Comparison of ENCODE assay signal across 11 cellular contexts in genomic region chr17:10843806-10844205, GRCh38. TPM values are rescaled to one million over a fixed set of nuclear protein-coding genes. Genes with fewer than 3 reads are reported as not detected.
DNase-seq lines count a peak whose midpoint lies in the region; ATAC-seq, FAIRE-seq and TF ChIP-seq lines count a peak whose summit lies in the region.
"Had no signal": no experiment of that assay in that cellular context is flagged by ENCODE, and none has a peak within 500 bp of the region (broad histone marks: within the 10 kb centered on the region; RNA-seq: fewer than 3 reads in every experiment).

No MANE protein-coding gene starts in this region.

- H3K27ac ChIP-seq in VCaP = peak overlapping the region; percentile 51
- H3K27ac ChIP-seq in small intestine (ENCODE audit: low read depth in 1 of 2, low read length in 1 of 2) = peak overlapping the region; percentile 81 to 91
- H3K27ac ChIP-seq: lower lobe of right lung had no signal

- WGBS in small intestine, 3 donors = 12 to 38% (median 26%) methylated on average over 7 of the region's 7 CpGs

- peak; percentile 23 to 37 for DNase-seq in activated T-cell treated with anti-CD3 and anti-CD28 coated beads, Interleukin-2, amount 50 U/mL, for 48 hours
- DNase-seq in activated T-cell treated with anti-CD3 and anti-CD28 coated beads, Interleukin-2, amount 50 U/mL, for 24 hours = no peak
- DNase-seq in small intestine = peak; percentile 77
- DNase-seq: central memory CD4-positive, alpha-beta T cell; lower lobe of right lung had no signal

- ATAC-seq in GM18868 (IDR thresholded peaks at IDR 0.05; ENCODE audit: unreplicated experiment) (no peak), GM18907 (IDR thresholded peaks at IDR 0.05; ENCODE audit: unreplicated experiment) (no peak), HG03097 (IDR thresholded peaks at IDR 0.05; ENCODE audit: low FRiP score, unreplicated experiment) (no peak)

- no peaks in the 10 kb centered on the region for H3K36me3 ChIP-seq in iPS-15b (ENCODE audit: control insufficient read depth, insufficient read depth, low read length)
- H3K36me3 ChIP-seq in small intestine (ENCODE audit: control insufficient read depth in 2 of 2, insufficient read depth in 2 of 2, low read length in 2 of 2) = no peaks in the 10 kb centered on the region
- H3K36me3 ChIP-seq: lower lobe of right lung had no signal

- no peak for TF ChIP-seq CTCF in VCaP (conservative IDR thresholded peaks at IDR 0.05)

- FAIRE-seq in small intestine (lab: Jason Lieb, UNC) = no peak
- FAIRE-seq: H54 had no signal

- H3K4me3 Mint-ChIP-seq in activated T-cell treated with anti-CD3 and anti-CD28 coated beads, Interleukin-2, amount 50 U/mL, for 24 hours = no peak overlapping the region

- H3K9me3 Mint-ChIP-seq in activated T-cell treated with anti-CD3 and anti-CD28 coated beads, Interleukin-2, amount 50 U/mL, for 24 hours = no peaks in the 10 kb centered on the region

- H3K27ac Mint-ChIP-seq in activated T-cell treated with anti-CD3 and anti-CD28 coated beads, Interleukin-2, amount 50 U/mL, for 24 hours = no peak overlapping the region

- H3K4me1 Mint-ChIP-seq in activated T-cell treated with anti-CD3 and anti-CD28 coated beads, Interleukin-2, amount 50 U/mL, for 24 hours (ENCODE audit: low read depth) = peaks cover 8% of the 10 kb centered on the region

- peaks cover 7% of the 10 kb centered on the region for H3K27me3 Mint-ChIP-seq in activated T-cell treated with anti-CD3 and anti-CD28 coated beads, Interleukin-2, amount 50 U/mL, for 24 hours

- H3K9ac ChIP-seq in iPS-15b (ENCODE audit: low read depth, low read length) = no peak overlapping the region

- H3K4me1 ChIP-seq in iPS-15b (ENCODE audit: control insufficient read depth, insufficient read depth, low read length) (peaks cover 14% of the 10 kb centered on the region), small intestine (ENCODE audit: control insufficient read depth in 2 of 2, insufficient read depth in 1 of 2, low read depth in 1 of 2, low read length in 1 of 2) (peaks cover 0 to 4% of the 10 kb centered on the region in 2 donors)

- H3K4me3 ChIP-seq in iPS-15b (ENCODE audit: low read depth, low read length) (peak overlapping the region; percentile 11), small intestine (ENCODE audit: low read depth in 1 of 2, low read length in 2 of 2) (peak overlapping the region in 1 of 2 donors; percentile 57)

- H3K36me3 Mint-ChIP-seq in activated T-cell treated with anti-CD3 and anti-CD28 coated beads, Interleukin-2, amount 50 U/mL, for 24 hours (ENCODE audit: low read depth) = no peaks in the 10 kb centered on the region

- H3K27me3 ChIP-seq in iPS-15b (ENCODE audit: control insufficient read depth, insufficient read depth, low read length) (no peaks in the 10 kb centered on the region), small intestine (ENCODE audit: control insufficient read depth in 2 of 2, insufficient read depth in 2 of 2, low read length in 2 of 2) (no peaks in the 10 kb centered on the region)

- H3K9me3 ChIP-seq in iPS-15b (ENCODE audit: control insufficient read depth, insufficient read depth, low read length) = no peaks in the 10 kb centered on the region
- H3K9me3 ChIP-seq in small intestine (ENCODE audit: control insufficient read depth, low read depth) = no peaks in the 10 kb centered on the region
- H3K9me3 ChIP-seq: lower lobe of right lung had no signal

RNA-seq across cellular contexts. Expression of gene PIRT, which starts 5.9 kb away (rescaled TPM):
- 10 to 100 TPM in 1 of 3 donors, not detected in 2; 10.8 TPM for polyA plus RNA-seq in small intestine

RNA-seq across cellular contexts. Expression of gene TMEM238L, which starts 39.9 kb away (rescaled TPM):
- polyA plus RNA-seq in small intestine = 10 to 100 TPM; 20.0 to 26.8 (median 21.2) TPM
